In genomic region chr2:42758751-42759150, GRCh38 we compare ENCODE assay signal across 34 cellular contexts. TPM values are rescaled to one million over a fixed set of nuclear protein-coding genes. Genes with fewer than 3 reads are reported as not detected.
"Had no signal": no experiment of that assay in that cellular context is flagged by ENCODE, and none has a peak within 500 bp of the region (broad histone marks: within the 10 kb centered on the region; RNA-seq: fewer than 3 reads in every experiment).

No MANE protein-coding gene starts in this region.

- H3K9me3 Mint-ChIP-seq: activated CD4-positive, alpha-beta memory T cell treated with anti-CD3 and anti-CD28 coated beads for 36 hours; activated naive CD8-positive, alpha-beta T cell treated with anti-CD3 and anti-CD28 coated beads, Interleukin-2, amount 50 U/mL, for 24 hours; activated T-helper 2 cell treated with anti-CD3 and anti-CD28 coated beads, Interferon-gamma antibody, Interleukin-2, Interleukin-4, amounts not matched to agents 10 μg/mL and 5 μg/mL and 100 μg/mL, durations not matched to agents 14 hours and 24 hours and 36 hours; brain; T-helper 1 cell treated with Interleukin-12 subunit alpha and Interleukin-12 subunit beta and Interleukin-4 antibody, amounts not matched to agents 30 μg/mL and 1 μg/mL, for 36 hours; T-helper 2 cell treated with Interferon-gamma antibody and Interleukin-4, amounts not matched to agents 5 μg/mL and 100 μg/mL, for 36 hours had no signal

- H3K36me3 Mint-ChIP-seq: activated CD4-positive, alpha-beta memory T cell treated with anti-CD3 and anti-CD28 coated beads for 36 hours; brain had no signal

- H3K36me3 ChIP-seq: MG63, SJCRH30 had no signal

- H3K4me3 Mint-ChIP-seq: activated CD4-positive, alpha-beta memory T cell treated with anti-CD3 and anti-CD28 coated beads for 36 hours; activated naive CD8-positive, alpha-beta T cell; activated naive CD8-positive, alpha-beta T cell treated with anti-CD3 and anti-CD28 coated beads, Interleukin-2, amount 50 U/mL, for 24 hours; brain; T-helper 1 cell treated with Interleukin-12 subunit alpha and Interleukin-12 subunit beta and Interleukin-4 antibody, amounts not matched to agents 30 μg/mL and 1 μg/mL, for 36 hours; T-helper 2 cell treated with Interferon-gamma antibody and Interleukin-4, amounts not matched to agents 5 μg/mL and 100 μg/mL, for 36 hours had no signal

- H3K4me3 ChIP-seq: MG63, SJCRH30, SK-N-MC had no signal

- FAIRE-seq: bronchial epithelial cell, TTC549 had no signal

- H3K27ac Mint-ChIP-seq: activated CD4-positive, alpha-beta memory T cell treated with anti-CD3 and anti-CD28 coated beads for 36 hours; activated naive CD8-positive, alpha-beta T cell; activated naive CD8-positive, alpha-beta T cell treated with anti-CD3 and anti-CD28 coated beads, Interleukin-2, amount 50 U/mL, for 24 hours; activated T-helper 2 cell treated with anti-CD3 and anti-CD28 coated beads, Interferon-gamma antibody, Interleukin-2, Interleukin-4, amounts not matched to agents 10 μg/mL and 5 μg/mL and 100 μg/mL, durations not matched to agents 14 hours and 24 hours and 36 hours; brain; T-helper 1 cell treated with Interleukin-12 subunit alpha and Interleukin-12 subunit beta and Interleukin-4 antibody, amounts not matched to agents 30 μg/mL and 1 μg/mL, for 36 hours; T-helper 2 cell treated with Interferon-gamma antibody and Interleukin-4, amounts not matched to agents 5 μg/mL and 100 μg/mL, for 36 hours had no signal

- H3K27me3 Mint-ChIP-seq: activated CD4-positive, alpha-beta memory T cell treated with anti-CD3 and anti-CD28 coated beads for 36 hours; activated naive CD8-positive, alpha-beta T cell; activated naive CD8-positive, alpha-beta T cell treated with anti-CD3 and anti-CD28 coated beads, Interleukin-2, amount 50 U/mL, for 24 hours; brain had no signal

- H3K27me3 ChIP-seq: MG63, SJCRH30 had no signal

- H3K9me3 ChIP-seq: MG63, SJCRH30 had no signal

- ATAC-seq: activated naive CD8-positive, alpha-beta T cell treated with anti-CD3 and anti-CD28 coated beads, Interleukin-2, amount 50 U/mL, for 24 hours; Panc1 had no signal

- H3K27ac ChIP-seq: SJCRH30, SK-N-MC had no signal

- DNase-seq: activated CD4-positive, alpha-beta memory T cell treated with anti-CD3 and anti-CD28 coated beads for 36 hours; activated CD4-positive, alpha-beta T cell treated with anti-CD3 and anti-CD28 coated beads, Interleukin-2, amount 50 U/mL, for 1 hour; activated CD8-positive, alpha-beta memory T cell treated with anti-CD3 and anti-CD28 coated beads, Interleukin-2, amount 50 U/mL, for 4 hours; activated gamma-delta T cell; activated naive CD4-positive, alpha-beta T cell treated with Interleukin-2 at 50 U/mL for 16 hours; activated naive CD8-positive, alpha-beta T cell treated with anti-CD3 and anti-CD28 coated beads, Interleukin-2, amount 50 U/mL, for 24 hours; activated T-cell treated with anti-CD3 and anti-CD28 coated beads for 4 hours; activated T-cell treated with anti-CD3 and anti-CD28 coated beads, Interleukin-2, amount 50 U/mL, for 48 hours; anterior cingulate cortex; caudate nucleus; cerebellar nuclear complex; Kasumi-1; KG1; MG63; NCI-H1092; NCI-H1436 treated with DMSO at 0.1 percent for 48 hours; NCI-H1694 treated with DMSO at 0.1 percent for 48 hours; NCI-H2029; NCI-H345; NCI-H526 treated with DMSO at 0.1 percent for 48 hours; NCI-H774; SHP77; SJCRH30 had no signal

RNA-seq across cellular contexts. Expression of gene OXER1, which starts 5.2 kb away (rescaled TPM):
- total RNA-seq: activated CD4-positive, alpha-beta memory T cell treated with anti-CD3 and anti-CD28 coated beads for 36 hours; bronchial epithelial cell; NCI-H460; RPMI7951 had no signal

RNA-seq across cellular contexts. Expression of gene HAAO, which starts 33.6 kb away (rescaled TPM):
- total RNA-seq: bronchial epithelial cell, NCI-H460, RPMI7951 had no signal
